Comparison of ENCODE assay signal across 26 cellular contexts in the genomic region with DNA sequence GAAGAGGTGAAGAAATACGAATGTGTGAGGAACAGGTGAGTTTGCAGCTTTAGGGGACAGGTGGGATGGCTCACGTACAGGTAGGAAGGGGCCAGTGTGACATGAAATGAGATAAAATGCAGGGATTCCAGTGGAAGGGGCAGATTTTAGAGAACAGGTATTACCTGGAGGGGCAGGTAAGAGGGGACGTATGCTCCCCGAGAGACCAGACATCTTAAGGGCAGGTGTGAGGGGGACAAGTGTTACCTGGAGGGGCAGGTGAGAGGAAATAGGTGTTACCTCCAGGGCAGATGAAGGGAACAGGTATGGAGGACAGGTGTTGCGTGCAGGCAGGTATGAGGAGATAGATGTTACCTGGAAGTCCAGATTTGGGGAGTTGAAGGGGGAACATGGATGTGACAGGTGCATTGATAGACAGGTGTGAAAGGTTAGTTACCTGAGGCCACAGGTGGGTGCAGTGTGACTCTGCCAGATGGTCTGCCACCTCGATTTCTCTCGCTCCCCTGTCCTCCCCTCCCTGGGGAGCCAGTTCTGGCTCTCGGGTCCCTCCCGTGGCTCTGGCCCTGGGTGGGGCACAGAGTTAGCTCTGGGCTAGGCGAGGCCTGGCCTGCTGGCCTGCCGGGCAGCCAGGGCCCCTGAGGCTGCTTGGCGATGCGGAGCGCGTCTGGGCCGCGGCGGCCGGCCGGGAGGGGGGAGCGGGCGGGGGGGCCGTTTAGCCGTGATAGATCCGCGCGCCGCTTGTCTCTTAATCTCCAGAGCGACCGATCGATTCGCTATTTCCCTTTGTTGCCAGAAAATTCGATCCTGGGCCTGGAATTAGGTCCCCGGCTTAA. TPM values are rescaled to one million over a fixed set of nuclear protein-coding genes. Genes with fewer than 3 reads are reported as not detected.
"Had no signal": no experiment of that assay in that cellular context is flagged by ENCODE, and none has a peak within 500 bp of the region (broad histone marks: within the 10 kb centered on the region; RNA-seq: fewer than 3 reads in every experiment).

No MANE protein-coding gene starts in this region.

- H3K9me3 ChIP-seq: adrenal gland, ovary, psoas muscle, tibial artery had no signal

- H3K36me3 ChIP-seq: adrenal gland, ovary, tibial artery had no signal

- H3K27ac ChIP-seq: adrenal gland, ovary, psoas muscle, tibial artery had no signal

- DNase-seq: activated CD4-positive, alpha-beta T cell treated with anti-CD3 and anti-CD28 coated beads, Interleukin-2, amount 50 U/mL, for 4 hours; activated CD8-positive, alpha-beta memory T cell treated with anti-CD3 and anti-CD28 coated beads for 24 hours; activated CD8-positive, alpha-beta memory T cell treated with anti-CD3 and anti-CD28 coated beads, Interleukin-2, amount 50 U/mL, for 4 hours; activated T-cell treated with anti-CD3 and anti-CD28 coated beads, Interleukin-2, amount 50 U/mL, for 24 hours; adrenal gland; effector memory CD4-positive, alpha-beta T cell; glutamatergic neuron; hippocampal formation; left ventricle myocardium superior; mammary epithelial cell; naive thymus-derived CD8-positive, alpha-beta T cell; ovary; psoas muscle; stimulated activated CD4-positive, alpha-beta T cell treated with anti-CD3 and anti-CD28 coated beads, Interleukin-12 subunit alpha, Interleukin-12 subunit beta, amount 100 ng/mL, for 4 hours; stimulated activated CD4-positive, alpha-beta T cell treated with anti-CD3 and anti-CD28 coated beads, Interleukin-4, amount 100 ng/mL, for 4 hours; stimulated activated naive CD8-positive, alpha-beta T cell treated with anti-CD3 and anti-CD28 coated beads, Interleukin-15, amount 100 ng/mL, for 72 hours; tibial artery had no signal

- ATAC-seq: activated CD4-positive, alpha-beta T cell treated with anti-CD3 and anti-CD28 coated beads for 36 hours; activated naive CD4-positive, alpha-beta T cell treated with anti-CD3 and anti-CD28 coated beads, Interleukin-2, amount 50 U/mL, for 72 hours; activated T-helper 17 cell treated with anti-CD3 and anti-CD28 coated beads, Interleukin-2, amount 50 U/mL, for 72 hours; esophagus mucosa; left ventricle myocardium superior; naive thymus-derived CD8-positive, alpha-beta T cell; psoas muscle; right cardiac atrium; stimulated activated naive CD8-positive, alpha-beta T cell treated with anti-CD3 and anti-CD28 coated beads, Interleukin-15, amount 100 ng/mL, for 72 hours; WTC11 had no signal

- H3K4me3 ChIP-seq: adrenal gland, ovary, psoas muscle, tibial artery had no signal

- H3K27me3 ChIP-seq: ovary had no signal

RNA-seq across cellular contexts. Expression of gene ERFL, which starts 2.0 kb away (rescaled TPM):
- total RNA-seq: adrenal gland, dermis microvascular lymphatic vessel endothelial cell, esophagus mucosa, frontal cortex, left ventricle myocardium superior, mammary epithelial cell, psoas muscle, skeletal muscle tissue had no signal
- polyA plus RNA-seq: naive thymus-derived CD8-positive, alpha-beta T cell had no signal

RNA-seq across cellular contexts. Expression of gene CD79A, which starts 49.2 kb away (rescaled TPM):
- total RNA-seq: frontal cortex, left ventricle myocardium superior had no signal
